In the genomic region with DNA sequence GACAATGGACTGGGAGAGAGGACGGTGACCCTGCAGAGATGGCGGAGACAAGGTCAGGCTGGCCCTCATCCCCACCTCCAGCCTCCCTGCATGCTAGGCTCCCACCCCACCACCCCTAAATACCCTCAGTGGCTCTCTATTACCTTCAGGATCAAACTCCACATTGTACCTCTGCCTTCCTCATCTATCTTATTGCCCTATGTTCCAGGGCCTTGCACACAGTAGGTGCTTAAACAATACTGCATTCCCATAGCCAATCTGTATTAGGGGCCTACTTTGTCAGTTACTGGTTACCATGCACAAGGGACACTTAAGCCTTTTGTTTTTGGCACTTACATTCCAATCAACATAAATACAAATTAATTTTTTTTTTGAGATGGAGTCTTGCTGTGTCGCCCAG, we compare ENCODE assay signal across 34 cellular contexts. TPM values are rescaled to one million over a fixed set of nuclear protein-coding genes. Genes with fewer than 3 reads are reported as not detected.
"Had no signal": no experiment of that assay in that cellular context is flagged by ENCODE, and none has a peak within 500 bp of the region (broad histone marks: within the 10 kb centered on the region; RNA-seq: fewer than 3 reads in every experiment).

No MANE protein-coding gene starts in this region.

- H3K9me3 Mint-ChIP-seq: memory B cell; natural killer cell treated with Interleukin-12 subunit alpha and Interleukin-12 subunit beta and Interleukin-15 and Interleukin-18, amount 100 ng/mL, for 72 hours; neural crest cell; stimulated activated naive CD8-positive, alpha-beta T cell treated with anti-CD3 and anti-CD28 coated beads, Interleukin-15, Interleukin-2, amounts not matched to agents 100 ng/mL and 50 ng/mL, for 24 hours had no signal

- H3K36me3 ChIP-seq: ovary, thoracic aorta, uterus had no signal

- FAIRE-seq: colon, kidney had no signal

- H3K9me3 ChIP-seq: mucosa of descending colon, ovary, psoas muscle, thoracic aorta, upper lobe of left lung, uterus had no signal

- H3K79me2 ChIP-seq: hepatocyte had no signal

- H3K27me3 ChIP-seq: ovary had no signal

- H2AFZ ChIP-seq: hepatocyte had no signal

- DNase-seq: dorsolateral prefrontal cortex; effector CD4-positive, alpha-beta T cell; foreskin keratinocyte; heart left ventricle; kidney; mucosa of descending colon; naive B cell; nucleus accumbens; ovary; posterior cingulate gyrus; psoas muscle; right cardiac atrium; spleen; stimulated activated CD4-positive, alpha-beta T cell treated with anti-CD3 and anti-CD28 coated beads, Interleukin-4, amount 100 ng/mL, for 4 hours; stimulated activated naive B cell treated with anti-CD40 and anti-IgM and Interleukin-4, amounts not matched to agents 10 μg/mL and 1 μg/mL and 100 μg/mL, for 72 hours; upper lobe of left lung; uterus had no signal

- H3K4me3 ChIP-seq: dorsolateral prefrontal cortex, esophagus muscularis mucosa, gastroesophageal sphincter, heart left ventricle, hepatocyte, lung, mucosa of descending colon, ovary, psoas muscle, skin epidermis, spleen, thoracic aorta, tibial nerve, upper lobe of left lung, uterus had no signal

- H3K27ac ChIP-seq: dorsolateral prefrontal cortex, esophagus muscularis mucosa, foreskin keratinocyte, gastroesophageal sphincter, heart left ventricle, hepatocyte, ovary, psoas muscle, skin epidermis, spleen, thoracic aorta, tibial nerve, upper lobe of left lung, uterus had no signal

- ATAC-seq: foreskin keratinocyte; gastroesophageal sphincter; heart left ventricle; left lobe of liver; mucosa of descending colon; natural killer cell treated with Interleukin-12 subunit alpha and Interleukin-12 subunit beta and Interleukin-15 and Interleukin-18, amount 100 ng/mL, for 72 hours; psoas muscle; right cardiac atrium; stimulated activated naive B cell treated with anti-CD40 and anti-IgM and Interleukin-4, amounts not matched to agents 10 μg/mL and 1 μg/mL and 100 μg/mL, for 72 hours had no signal

- H3K4me2 ChIP-seq: hepatocyte had no signal

- H3K27ac Mint-ChIP-seq: memory B cell; naive B cell; natural killer cell treated with Interleukin-12 subunit alpha and Interleukin-12 subunit beta and Interleukin-15 and Interleukin-18, amount 100 ng/mL, for 72 hours; stimulated activated naive B cell treated with anti-CD40 and anti-IgM and Interleukin-4, amounts not matched to agents 10 μg/mL and 1 μg/mL and 100 μg/mL, for 72 hours; stimulated activated naive CD8-positive, alpha-beta T cell treated with anti-CD3 and anti-CD28 coated beads, Interleukin-15, Interleukin-2, amounts not matched to agents 100 ng/mL and 50 ng/mL, for 24 hours had no signal

- H3K4me3 Mint-ChIP-seq: memory B cell; naive B cell; natural killer cell treated with Interleukin-12 subunit alpha and Interleukin-12 subunit beta and Interleukin-15 and Interleukin-18, amount 100 ng/mL, for 72 hours; neural crest cell; stimulated activated naive B cell treated with anti-CD40 and anti-IgM and Interleukin-4, amounts not matched to agents 10 μg/mL and 1 μg/mL and 100 μg/mL, for 72 hours; stimulated activated naive CD8-positive, alpha-beta T cell treated with anti-CD3 and anti-CD28 coated beads, Interleukin-15, Interleukin-2, amounts not matched to agents 100 ng/mL and 50 ng/mL, for 24 hours had no signal

- H3K4me1 ChIP-seq: foreskin keratinocyte, psoas muscle had no signal

RNA-seq across cellular contexts. Expression of a gene that starts 6.5 kb away (rescaled TPM):
- total RNA-seq: foreskin keratinocyte; gastroesophageal sphincter; natural killer cell treated with Interleukin-12 subunit alpha and Interleukin-12 subunit beta and Interleukin-15 and Interleukin-18, amount 100 ng/mL, for 72 hours; psoas muscle; spleen; thoracic aorta had no signal

RNA-seq across cellular contexts. Expression of a gene that starts 27.4 kb away (rescaled TPM):
- total RNA-seq: dorsolateral prefrontal cortex; epithelial cell of proximal tubule; esophagus muscularis mucosa; fibroblast of lung; foreskin keratinocyte; gastroesophageal sphincter; heart left ventricle; hepatocyte; kidney; left lobe of liver; liver; mucosa of descending colon; natural killer cell treated with Interleukin-12 subunit alpha and Interleukin-12 subunit beta and Interleukin-15 and Interleukin-18, amount 100 ng/mL, for 72 hours; neural crest cell; ovary; psoas muscle; renal cortical epithelial cell; right cardiac atrium; spleen; thoracic aorta; tibial nerve; uterus had no signal
- polyA plus RNA-seq: fibroblast of lung, foreskin keratinocyte, heart left ventricle, hepatocyte, liver, ovary, psoas muscle, right cardiac atrium had no signal

RNA-seq across cellular contexts. Expression of a gene that starts 30.2 kb away (rescaled TPM):
- total RNA-seq: dorsolateral prefrontal cortex; esophagus muscularis mucosa; fibroblast of lung; foreskin keratinocyte; gastroesophageal sphincter; heart left ventricle; hepatocyte; kidney; left lobe of liver; natural killer cell treated with Interleukin-12 subunit alpha and Interleukin-12 subunit beta and Interleukin-15 and Interleukin-18, amount 100 ng/mL, for 72 hours; neural crest cell; ovary; psoas muscle; renal cortical epithelial cell; right cardiac atrium; thoracic aorta; tibial nerve had no signal
- polyA plus RNA-seq: fibroblast of lung, foreskin keratinocyte, heart left ventricle, hepatocyte, liver, psoas muscle, right cardiac atrium, spleen had no signal
